In the genomic region with DNA sequence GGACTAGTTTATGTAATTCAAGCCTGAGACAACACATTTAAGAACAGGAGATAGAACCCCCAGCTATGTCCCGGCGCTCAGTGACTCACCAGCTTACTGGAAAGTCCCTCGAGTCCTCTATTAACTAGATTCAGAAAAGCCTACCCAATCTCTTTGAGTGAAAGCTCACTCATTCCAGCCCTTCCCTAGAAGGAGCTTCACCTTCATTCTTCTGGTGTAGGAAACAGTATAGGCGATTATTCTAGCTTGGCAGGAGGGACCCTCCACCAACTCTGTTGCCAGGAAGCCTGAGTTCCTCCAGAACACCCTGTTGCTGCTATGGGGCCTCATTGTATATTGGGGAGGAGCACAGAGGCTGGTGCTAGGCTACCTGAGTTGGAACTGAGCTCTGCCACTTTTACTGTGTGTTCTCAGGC, we compare ENCODE assay signal across 8 cellular contexts. TPM values are rescaled to one million over a fixed set of nuclear protein-coding genes. Genes with fewer than 3 reads are reported as not detected.
DNase-seq lines count a peak whose midpoint lies in the region; ATAC-seq and TF ChIP-seq lines count a peak whose summit lies in the region.

No MANE protein-coding gene starts in this region.

- no peak for TF ChIP-seq CTCF in mesothelial cell of epicardium (IDR thresholded peaks at IDR 0.05; ENCODE audit: unreplicated experiment)

- H3K9me3 ChIP-seq in skeletal muscle satellite cell (replicated peaks; ENCODE audit: low read length) = no peaks in the 10 kb centered on the region

- no peak overlapping the region for H3K9ac ChIP-seq in skeletal muscle satellite cell (ENCODE audit: low read depth, low read length)

- no peaks in the 10 kb centered on the region for H3K9me3 Mint-ChIP-seq in central memory CD8-positive, alpha-beta T cell
- no peaks in the 10 kb centered on the region for H3K9me3 Mint-ChIP-seq in mesothelial cell of epicardium

- no peaks in the 10 kb centered on the region for H3K27me3 Mint-ChIP-seq in central memory CD8-positive, alpha-beta T cell
- no peaks in the 10 kb centered on the region for H3K27me3 Mint-ChIP-seq in mesothelial cell of epicardium (ENCODE audit: low read depth)

- peaks cover 4% of the 10 kb centered on the region for H3K36me3 ChIP-seq in skeletal muscle satellite cell (ENCODE audit: insufficient read depth, low read length)

- peaks cover 2% of the 10 kb centered on the region for H3K36me3 Mint-ChIP-seq in central memory CD8-positive, alpha-beta T cell (ENCODE audit: insufficient read depth)
- peaks cover 12% of the 10 kb centered on the region for H3K36me3 Mint-ChIP-seq in mesothelial cell of epicardium

- no peaks in the 10 kb centered on the region for H3K27me3 ChIP-seq in skeletal muscle satellite cell (ENCODE audit: control insufficient read depth, insufficient read depth, low read length)

- peaks cover 12% of the 10 kb centered on the region for H3K4me1 ChIP-seq in skeletal muscle satellite cell (ENCODE audit: control insufficient read depth, insufficient read depth, low read length)

- no peak overlapping the region for H3K27ac Mint-ChIP-seq in central memory CD8-positive, alpha-beta T cell (ENCODE audit: low read depth)
- no peak overlapping the region for H3K27ac Mint-ChIP-seq in mesothelial cell of epicardium

- H3K4me1 Mint-ChIP-seq in central memory CD8-positive, alpha-beta T cell = no peaks in the 10 kb centered on the region
- peaks cover 3% of the 10 kb centered on the region for H3K4me1 Mint-ChIP-seq in mesothelial cell of epicardium

- H3K4me2 ChIP-seq in skeletal muscle satellite cell (ENCODE audit: low read length) = peak overlapping the region; percentile 59

- ATAC-seq in activated CD4-positive, CD25-positive, alpha-beta regulatory T cell treated with anti-CD3 and anti-CD28 coated beads, Interleukin-2, amount 50 U/mL, for 24 hours = peak; percentile 89 to 95
- peak; percentile 98 for ATAC-seq in HG02798 (IDR thresholded peaks at IDR 0.05; ENCODE audit: poor library complexity, unreplicated experiment)
- peak; percentile 70 for ATAC-seq in central memory CD8-positive, alpha-beta T cell (replicated peaks; ENCODE audit: extremely low read depth, poor library complexity, severe bottlenecking)

- no peak overlapping the region for H3K4me3 ChIP-seq in skeletal muscle satellite cell (ENCODE audit: low read length)

- DNase-seq in activated CD4-positive, CD25-positive, alpha-beta regulatory T cell treated with anti-CD3 and anti-CD28 coated beads, Interleukin-2, amount 50 U/mL, for 72 hours = no peak
- DNase-seq in RPMI7951 (ENCODE audit: low read depth) (peak; percentile 85), SK-N-DZ (ENCODE audit: low spot score) (no peak), mesothelial cell of epicardium (ENCODE audit: low spot score in 2 of 2, unreplicated experiment in 2 of 2) (no peak)
- no peak for DNase-seq in central memory CD8-positive, alpha-beta T cell (ENCODE audit: low spot score in 2 of 2)

- no peak overlapping the region for H3K4me3 Mint-ChIP-seq in central memory CD8-positive, alpha-beta T cell
- no peak overlapping the region for H3K4me3 Mint-ChIP-seq in mesothelial cell of epicardium

RNA-seq across cellular contexts. Expression of a gene that starts 57.2 kb away (rescaled TPM):
- total RNA-seq in RPMI7951 (2014; rRNA removed; shearing (Covaris generic)) = 6.7 and 7.3 TPM in 2 replicates
- total RNA-seq in skeletal muscle satellite cell (2012; rRNA removed) = 9.9 and 13.3 TPM in 2 replicates
- 9.2 and 12.4 TPM in 2 replicates for polyA plus RNA-seq in SK-N-DZ (2014; cell fraction: cytosol; rRNA removed)
- 9.4 and 13.5 TPM in 2 replicates for polyA plus RNA-seq in SK-N-DZ (2014; cell fraction: nucleus; rRNA removed)
- total RNA-seq in mesothelial cell of epicardium = 58.4 to 65.6 TPM (median 59.7 TPM) in 3 replicates
